ENCODE assay signal across 10 cellular contexts in genomic region chr6:53615633-53616449, GRCh38. TPM values are rescaled to one million over a fixed set of nuclear protein-coding genes. Genes with fewer than 3 reads are reported as not detected.
A peak's percentile ranks its signal among the peaks of the same experiment; 100 is the strongest.
DNase-seq lines count a peak whose midpoint lies in the region; FAIRE-seq and TF ChIP-seq lines count a peak whose summit lies in the region.
"Had no signal": no experiment of that assay in that cellular context is flagged by ENCODE, and none has a peak within 500 bp of the region (broad histone marks: within the 10 kb centered on the region; RNA-seq: fewer than 3 reads in every experiment).

No MANE protein-coding gene starts in this region.

- TF ChIP-seq POLR2A in Peyer's patch (IDR thresholded peaks at IDR 0.05): peak in 1 of 2 donors; percentile 3

- H3K4me1 Mint-ChIP-seq in T-helper 2 cell treated with Interferon-gamma antibody and Interleukin-4, amounts not matched to agents 5 μg/mL and 100 μg/mL, for 36 hours (ENCODE audit: low read depth): peaks cover 2% of the 10 kb centered on the region

- H3K27ac ChIP-seq in Peyer's patch: peak overlapping the region in 3 of 4 donors; percentile 68 to 92 (median 84)
- H3K27ac ChIP-seq in small intestine (ENCODE audit: low read depth in 1 of 2, low read length in 1 of 2): peak overlapping the region; percentile 69 to 80

- TF ChIP-seq CTCF in Peyer's patch (IDR thresholded peaks at IDR 0.05): peak in 1 of 6 experiments; percentile 4

- H3K36me3 Mint-ChIP-seq in T-helper 2 cell treated with Interferon-gamma antibody and Interleukin-4, amounts not matched to agents 5 μg/mL and 100 μg/mL, for 36 hours (ENCODE audit: low read depth): no peaks in the 10 kb centered on the region

- H3K27ac Mint-ChIP-seq in T-helper 2 cell treated with Interferon-gamma antibody and Interleukin-4, amounts not matched to agents 5 μg/mL and 100 μg/mL, for 36 hours: no peak overlapping the region
- H3K27ac Mint-ChIP-seq: effector memory CD8-positive, alpha-beta T cell had no signal

- H3K4me3 ChIP-seq in Peyer's patch (peak overlapping the region in 2 of 4 donors; percentile 10 to 11), small intestine (ENCODE audit: low read depth in 1 of 2, low read length in 2 of 2) (no peak overlapping the region)

- H3K4me3 Mint-ChIP-seq in T-helper 2 cell treated with Interferon-gamma antibody and Interleukin-4, amounts not matched to agents 5 μg/mL and 100 μg/mL, for 36 hours: no peak overlapping the region
- H3K4me3 Mint-ChIP-seq: effector memory CD8-positive, alpha-beta T cell had no signal

- WGBS in small intestine, 3 donors: 15 to 51% (median 27%) methylated on average over 8 of the region's 8 CpGs

- peaks cover 11% of the 10 kb centered on the region for H3K27me3 Mint-ChIP-seq in T-helper 2 cell treated with Interferon-gamma antibody and Interleukin-4, amounts not matched to agents 5 μg/mL and 100 μg/mL, for 36 hours (ENCODE audit: low read depth)

- H3K4me1 ChIP-seq in Peyer's patch: peaks cover 0 to 22% (median 2%) of the 10 kb centered on the region in 4 donors
- peaks cover 0 to 10% of the 10 kb centered on the region in 2 donors for H3K4me1 ChIP-seq in small intestine (ENCODE audit: control insufficient read depth in 2 of 2, insufficient read depth in 1 of 2, low read depth in 1 of 2, low read length in 1 of 2)

- H3K36me3 ChIP-seq in Peyer's patch (no peaks in the 10 kb centered on the region), small intestine (ENCODE audit: control insufficient read depth in 2 of 2, insufficient read depth in 2 of 2, low read length in 2 of 2) (no peaks in the 10 kb centered on the region)

- peak; percentile 73 for FAIRE-seq in small intestine (lab: Jason Lieb, UNC)
- FAIRE-seq: GM12891 had no signal

- no peaks in the 10 kb centered on the region for H3K9me3 Mint-ChIP-seq in T-helper 2 cell treated with Interferon-gamma antibody and Interleukin-4, amounts not matched to agents 5 μg/mL and 100 μg/mL, for 36 hours
- H3K9me3 Mint-ChIP-seq: effector memory CD8-positive, alpha-beta T cell had no signal

- H3K27me3 ChIP-seq in Peyer's patch: no peaks in the 10 kb centered on the region
- H3K27me3 ChIP-seq in small intestine (ENCODE audit: control insufficient read depth in 2 of 2, insufficient read depth in 2 of 2, low read length in 2 of 2): no peaks in the 10 kb centered on the region

- no peaks in the 10 kb centered on the region for H3K9me3 ChIP-seq in Peyer's patch
- H3K9me3 ChIP-seq in small intestine (ENCODE audit: control insufficient read depth, low read depth): no peaks in the 10 kb centered on the region

- peak; percentile 17 for DNase-seq in HK-2 (ENCODE audit: unreplicated experiment)
- peak in 1 of 3 donors; percentile 67 for DNase-seq in Peyer's patch
- peak; percentile 7 for DNase-seq in fibroblast of peridontal ligament (ENCODE audit: extremely low read depth)
- DNase-seq in small intestine: peak; percentile 96
- no peak for DNase-seq in DMS 273 (lab: John Stamatoyannopoulos, UW; ENCODE audit: unreplicated experiment)
- DNase-seq in NCI-H1417 (lab: John Stamatoyannopoulos, UW): no peak
- no peak for DNase-seq in T-helper 2 cell treated with Interferon-gamma antibody and Interleukin-4, amounts not matched to agents 5 μg/mL and 100 μg/mL, for 36 hours (ENCODE audit: low spot score)
- DNase-seq in NCI-H2107 (lab: John Stamatoyannopoulos, UW): no peak
- DNase-seq: effector memory CD8-positive, alpha-beta T cell had no signal

RNA-seq across cellular contexts. Expression of gene KLHL31, which starts 49.7 kb away (rescaled TPM):
- total RNA-seq in Peyer's patch: 1 to 10 TPM in 1 of 4 donors, under 1 TPM in 3; 0.53 to 1.2 (median 0.68) TPM
- polyA plus RNA-seq in small intestine: under 1 TPM; 0.22 to 0.57 (median 0.27) TPM

Comparison
In these comparisons a context has a peak if more than half of its experiments do, and no peak if none do; other contexts are left out.
1. DNase-seq: peak in HK-2 (single experiment), fibroblast of peridontal ligament (single experiment) and small intestine (single experiment); none in DMS 273 (single experiment), NCI-H1417 (0 of 3), T-helper 2 cell treated with Interferon-gamma antibody and Interleukin-4, amounts not matched to agents 5 μg/mL and 100 μg/mL, for 36 hours (single experiment) and NCI-H2107 (single experiment).